In the genomic region with DNA sequence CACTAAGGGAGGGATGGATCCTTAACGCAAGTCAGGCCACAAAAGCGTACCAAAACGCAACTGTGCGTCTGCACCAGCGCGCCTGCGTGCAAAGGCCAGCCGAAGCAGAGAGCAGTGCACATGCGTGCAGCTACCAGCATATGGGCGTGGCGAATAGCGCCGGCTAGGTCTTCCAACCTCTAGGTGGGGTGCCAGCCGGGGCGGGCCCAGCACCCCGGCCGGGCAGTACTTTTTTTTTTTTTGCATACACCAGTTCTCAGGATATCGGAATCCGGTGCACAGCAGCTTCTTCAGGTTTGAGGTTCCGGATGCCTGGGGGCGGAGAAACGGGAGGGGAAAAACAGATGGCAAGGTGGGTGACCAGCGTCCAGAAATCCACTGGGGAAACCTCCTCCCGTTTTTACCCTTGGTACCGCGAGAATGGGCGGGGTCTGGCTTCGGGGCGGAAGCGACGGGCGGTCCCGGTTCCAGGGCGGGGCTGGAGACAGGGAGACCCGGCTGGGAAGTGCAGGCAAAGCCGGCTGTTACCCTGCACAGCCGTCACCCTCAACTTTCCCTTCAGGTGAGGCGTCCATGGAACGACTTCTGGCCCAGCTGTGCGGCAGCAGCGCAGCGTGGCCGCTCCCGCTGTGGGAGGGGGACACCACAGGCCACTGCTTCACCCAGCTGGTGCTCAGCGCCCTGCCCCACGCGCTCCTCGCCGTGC, we compare ENCODE assay signal across 1 cellular context.
TF ChIP-seq lines count a peak whose summit lies in the region.

A gene with protein sequence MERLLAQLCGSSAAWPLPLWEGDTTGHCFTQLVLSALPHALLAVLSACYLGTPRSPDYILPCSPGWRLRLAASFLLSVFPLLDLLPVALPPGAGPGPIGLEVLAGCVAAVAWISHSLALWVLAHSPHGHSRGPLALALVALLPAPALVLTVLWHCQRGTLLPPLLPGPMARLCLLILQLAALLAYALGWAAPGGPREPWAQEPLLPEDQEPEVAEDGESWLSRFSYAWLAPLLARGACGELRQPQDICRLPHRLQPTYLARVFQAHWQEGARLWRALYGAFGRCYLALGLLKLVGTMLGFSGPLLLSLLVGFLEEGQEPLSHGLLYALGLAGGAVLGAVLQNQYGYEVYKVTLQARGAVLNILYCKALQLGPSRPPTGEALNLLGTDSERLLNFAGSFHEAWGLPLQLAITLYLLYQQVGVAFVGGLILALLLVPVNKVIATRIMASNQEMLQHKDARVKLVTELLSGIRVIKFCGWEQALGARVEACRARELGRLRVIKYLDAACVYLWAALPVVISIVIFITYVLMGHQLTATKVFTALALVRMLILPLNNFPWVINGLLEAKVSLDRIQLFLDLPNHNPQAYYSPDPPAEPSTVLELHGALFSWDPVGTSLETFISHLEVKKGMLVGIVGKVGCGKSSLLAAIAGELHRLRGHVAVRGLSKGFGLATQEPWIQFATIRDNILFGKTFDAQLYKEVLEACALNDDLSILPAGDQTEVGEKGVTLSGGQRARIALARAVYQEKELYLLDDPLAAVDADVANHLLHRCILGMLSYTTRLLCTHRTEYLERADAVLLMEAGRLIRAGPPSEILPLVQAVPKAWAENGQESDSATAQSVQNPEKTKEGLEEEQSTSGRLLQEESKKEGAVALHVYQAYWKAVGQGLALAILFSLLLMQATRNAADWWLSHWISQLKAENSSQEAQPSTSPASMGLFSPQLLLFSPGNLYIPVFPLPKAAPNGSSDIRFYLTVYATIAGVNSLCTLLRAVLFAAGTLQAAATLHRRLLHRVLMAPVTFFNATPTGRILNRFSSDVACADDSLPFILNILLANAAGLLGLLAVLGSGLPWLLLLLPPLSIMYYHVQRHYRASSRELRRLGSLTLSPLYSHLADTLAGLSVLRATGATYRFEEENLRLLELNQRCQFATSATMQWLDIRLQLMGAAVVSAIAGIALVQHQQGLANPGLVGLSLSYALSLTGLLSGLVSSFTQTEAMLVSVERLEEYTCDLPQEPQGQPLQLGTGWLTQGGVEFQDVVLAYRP (N-terminal part only) (plus strand): TSS at position 136 of the 706 bp plus-strand sequence. CDS start 438 bp downstream, at position 574.

TF ChIP-seq in K562, 482 proteins besides CTCF, POLR2A, EP300 and RAD21 (continued from another document and continues in another):
- TF ChIP-seq NRF1 (conservative IDR thresholded peaks at IDR 0.05 in 1 of 2, IDR thresholded peaks at IDR 0.05 in 1 of 2) (peak; percentile 95 to 96), NFATC3 (IDR thresholded peaks at IDR 0.05) (no peak), ZNF23 (CRISPR knock-in tag; IDR thresholded peaks at IDR 0.05) (no peak), RBBP5 (IDR thresholded peaks at IDR 0.05; ENCODE audit: borderline replicate concordance, insufficient read depth, low read length, poor library complexity, severe bottlenecking) (peak; percentile 90), HDAC8 (tag; IDR thresholded peaks at IDR 0.05) (no peak), SUPT5H (IDR thresholded peaks at IDR 0.05) (peak; percentile 84), ZKSCAN3 (CRISPR knock-in tag; IDR thresholded peaks at IDR 0.05) (no peak), ARID1B (IDR thresholded peaks at IDR 0.05) (0 out of 2 replicates have a peak, but pooled peaks have one; percentile 13), TAF9B (IDR thresholded peaks at IDR 0.05; ENCODE audit: partially characterized antibody) (no peak), ZNF695 (CRISPR knock-in tag; IDR thresholded peaks at IDR 0.05) (no peak), ZNF408 (CRISPR knock-in tag; IDR thresholded peaks at IDR 0.05; ENCODE audit: low read depth) (no peak), NFXL1 (CRISPR knock-in tag; IDR thresholded peaks at IDR 0.05) (no peak), STAT5B (CRISPR knock-in tag; IDR thresholded peaks at IDR 0.05) (no peak), ZNF77 (CRISPR knock-in tag; IDR thresholded peaks at IDR 0.05) (no peak), MCM2 (IDR thresholded peaks at IDR 0.05; ENCODE audit: low read depth) (no peak), ZFP36 (IDR thresholded peaks at IDR 0.05; ENCODE audit: low read depth, low read length, partially characterized antibody) (peak; percentile 30), ETV6 (IDR thresholded peaks at IDR 0.05; ENCODE audit: borderline replicate concordance in 1 of 2, low read depth in 2 of 2, low read length in 1 of 2) (no peak), ETV6 (CRISPR knock-in tag; IDR thresholded peaks at IDR 0.05; ENCODE audit: borderline replicate concordance) (peak; percentile 25; the same call in 1 of the 2 replicates), KLF6 (CRISPR knock-in tag; IDR thresholded peaks at IDR 0.05; ENCODE audit: borderline replicate concordance) (no peak), ZNF780A (CRISPR knock-in tag; IDR thresholded peaks at IDR 0.05) (no peak), ZNF507 (tag; conservative IDR thresholded peaks at IDR 0.05) (no peak), IFI16 (CRISPR knock-in tag; IDR thresholded peaks at IDR 0.05) (no peak), POLR2H (tag; IDR thresholded peaks at IDR 0.05; ENCODE audit: low read depth) (peak; percentile 70), CBFB (CRISPR knock-in tag; IDR thresholded peaks at IDR 0.05) (peak; percentile 94), MYC (IDR thresholded peaks at IDR 0.05; ENCODE audit: low read depth, low read length) (peak; percentile 75), MYC (CRISPR knock-in tag; IDR thresholded peaks at IDR 0.05; ENCODE audit: borderline replicate concordance, low read depth) (peak; percentile 55; the same call in 1 of the 2 replicates), CCNT2 (IDR thresholded peaks at IDR 0.05; ENCODE audit: borderline replicate concordance, extremely low read depth, insufficient read length, low read depth, low read length) (peak; percentile 49)
- TF ChIP-seq, protein P1, sequence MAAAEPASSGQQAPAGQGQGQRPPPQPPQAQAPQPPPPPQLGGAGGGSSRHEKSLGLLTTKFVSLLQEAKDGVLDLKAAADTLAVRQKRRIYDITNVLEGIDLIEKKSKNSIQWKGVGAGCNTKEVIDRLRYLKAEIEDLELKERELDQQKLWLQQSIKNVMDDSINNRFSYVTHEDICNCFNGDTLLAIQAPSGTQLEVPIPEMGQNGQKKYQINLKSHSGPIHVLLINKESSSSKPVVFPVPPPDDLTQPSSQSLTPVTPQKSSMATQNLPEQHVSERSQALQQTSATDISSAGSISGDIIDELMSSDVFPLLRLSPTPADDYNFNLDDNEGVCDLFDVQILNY (CRISPR knock-in tag; IDR thresholded peaks at IDR 0.05), result no peak
- TF ChIP-seq, protein P2, sequence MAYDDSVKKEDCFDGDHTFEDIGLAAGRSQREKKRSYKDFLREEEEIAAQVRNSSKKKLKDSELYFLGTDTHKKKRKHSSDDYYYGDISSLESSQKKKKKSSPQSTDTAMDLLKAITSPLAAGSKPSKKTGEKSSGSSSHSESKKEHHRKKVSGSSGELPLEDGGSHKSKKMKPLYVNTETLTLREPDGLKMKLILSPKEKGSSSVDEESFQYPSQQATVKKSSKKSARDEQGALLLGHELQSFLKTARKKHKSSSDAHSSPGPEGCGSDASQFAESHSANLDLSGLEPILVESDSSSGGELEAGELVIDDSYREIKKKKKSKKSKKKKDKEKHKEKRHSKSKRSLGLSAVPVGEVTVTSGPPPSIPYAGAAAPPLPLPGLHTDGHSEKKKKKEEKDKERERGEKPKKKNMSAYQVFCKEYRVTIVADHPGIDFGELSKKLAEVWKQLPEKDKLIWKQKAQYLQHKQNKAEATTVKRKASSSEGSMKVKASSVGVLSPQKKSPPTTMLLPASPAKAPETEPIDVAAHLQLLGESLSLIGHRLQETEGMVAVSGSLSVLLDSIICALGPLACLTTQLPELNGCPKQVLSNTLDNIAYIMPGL (CRISPR knock-in tag; IDR thresholded peaks at IDR 0.05), result peak; percentile 67; the same call in 1 of the 2 replicates
- TF ChIP-seq, protein P3, sequence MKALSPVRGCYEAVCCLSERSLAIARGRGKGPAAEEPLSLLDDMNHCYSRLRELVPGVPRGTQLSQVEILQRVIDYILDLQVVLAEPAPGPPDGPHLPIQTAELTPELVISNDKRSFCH (CRISPR knock-in tag; IDR thresholded peaks at IDR 0.05), result no peak
- TF ChIP-seq, protein P3 (tag; IDR thresholded peaks at IDR 0.05), result no peak
- TF ChIP-seq, protein P4, sequence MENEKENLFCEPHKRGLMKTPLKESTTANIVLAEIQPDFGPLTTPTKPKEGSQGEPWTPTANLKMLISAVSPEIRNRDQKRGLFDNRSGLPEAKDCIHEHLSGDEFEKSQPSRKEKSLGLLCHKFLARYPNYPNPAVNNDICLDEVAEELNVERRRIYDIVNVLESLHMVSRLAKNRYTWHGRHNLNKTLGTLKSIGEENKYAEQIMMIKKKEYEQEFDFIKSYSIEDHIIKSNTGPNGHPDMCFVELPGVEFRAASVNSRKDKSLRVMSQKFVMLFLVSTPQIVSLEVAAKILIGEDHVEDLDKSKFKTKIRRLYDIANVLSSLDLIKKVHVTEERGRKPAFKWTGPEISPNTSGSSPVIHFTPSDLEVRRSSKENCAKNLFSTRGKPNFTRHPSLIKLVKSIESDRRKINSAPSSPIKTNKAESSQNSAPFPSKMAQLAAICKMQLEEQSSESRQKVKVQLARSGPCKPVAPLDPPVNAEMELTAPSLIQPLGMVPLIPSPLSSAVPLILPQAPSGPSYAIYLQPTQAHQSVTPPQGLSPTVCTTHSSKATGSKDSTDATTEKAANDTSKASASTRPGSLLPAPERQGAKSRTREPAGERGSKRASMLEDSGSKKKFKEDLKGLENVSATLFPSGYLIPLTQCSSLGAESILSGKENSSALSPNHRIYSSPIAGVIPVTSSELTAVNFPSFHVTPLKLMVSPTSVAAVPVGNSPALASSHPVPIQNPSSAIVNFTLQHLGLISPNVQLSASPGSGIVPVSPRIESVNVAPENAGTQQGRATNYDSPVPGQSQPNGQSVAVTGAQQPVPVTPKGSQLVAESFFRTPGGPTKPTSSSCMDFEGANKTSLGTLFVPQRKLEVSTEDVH (IDR thresholded peaks at IDR 0.05; ENCODE audit: low read depth, partially characterized antibody), result no peak
- TF ChIP-seq, protein P5, sequence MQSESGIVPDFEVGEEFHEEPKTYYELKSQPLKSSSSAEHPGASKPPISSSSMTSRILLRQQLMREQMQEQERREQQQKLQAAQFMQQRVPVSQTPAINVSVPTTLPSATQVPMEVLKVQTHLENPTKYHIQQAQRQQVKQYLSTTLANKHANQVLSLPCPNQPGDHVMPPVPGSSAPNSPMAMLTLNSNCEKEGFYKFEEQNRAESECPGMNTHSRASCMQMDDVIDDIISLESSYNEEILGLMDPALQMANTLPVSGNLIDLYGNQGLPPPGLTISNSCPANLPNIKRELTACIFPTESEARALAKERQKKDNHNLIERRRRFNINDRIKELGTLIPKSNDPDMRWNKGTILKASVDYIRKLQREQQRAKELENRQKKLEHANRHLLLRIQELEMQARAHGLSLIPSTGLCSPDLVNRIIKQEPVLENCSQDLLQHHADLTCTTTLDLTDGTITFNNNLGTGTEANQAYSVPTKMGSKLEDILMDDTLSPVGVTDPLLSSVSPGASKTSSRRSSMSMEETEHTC (IDR thresholded peaks at IDR 0.05), result no peak
- TF ChIP-seq, protein P6, sequence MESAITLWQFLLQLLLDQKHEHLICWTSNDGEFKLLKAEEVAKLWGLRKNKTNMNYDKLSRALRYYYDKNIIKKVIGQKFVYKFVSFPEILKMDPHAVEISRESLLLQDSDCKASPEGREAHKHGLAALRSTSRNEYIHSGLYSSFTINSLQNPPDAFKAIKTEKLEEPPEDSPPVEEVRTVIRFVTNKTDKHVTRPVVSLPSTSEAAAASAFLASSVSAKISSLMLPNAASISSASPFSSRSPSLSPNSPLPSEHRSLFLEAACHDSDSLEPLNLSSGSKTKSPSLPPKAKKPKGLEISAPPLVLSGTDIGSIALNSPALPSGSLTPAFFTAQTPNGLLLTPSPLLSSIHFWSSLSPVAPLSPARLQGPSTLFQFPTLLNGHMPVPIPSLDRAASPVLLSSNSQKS (CRISPR knock-in tag; IDR thresholded peaks at IDR 0.05), result no peak
- TF ChIP-seq, protein P7, sequence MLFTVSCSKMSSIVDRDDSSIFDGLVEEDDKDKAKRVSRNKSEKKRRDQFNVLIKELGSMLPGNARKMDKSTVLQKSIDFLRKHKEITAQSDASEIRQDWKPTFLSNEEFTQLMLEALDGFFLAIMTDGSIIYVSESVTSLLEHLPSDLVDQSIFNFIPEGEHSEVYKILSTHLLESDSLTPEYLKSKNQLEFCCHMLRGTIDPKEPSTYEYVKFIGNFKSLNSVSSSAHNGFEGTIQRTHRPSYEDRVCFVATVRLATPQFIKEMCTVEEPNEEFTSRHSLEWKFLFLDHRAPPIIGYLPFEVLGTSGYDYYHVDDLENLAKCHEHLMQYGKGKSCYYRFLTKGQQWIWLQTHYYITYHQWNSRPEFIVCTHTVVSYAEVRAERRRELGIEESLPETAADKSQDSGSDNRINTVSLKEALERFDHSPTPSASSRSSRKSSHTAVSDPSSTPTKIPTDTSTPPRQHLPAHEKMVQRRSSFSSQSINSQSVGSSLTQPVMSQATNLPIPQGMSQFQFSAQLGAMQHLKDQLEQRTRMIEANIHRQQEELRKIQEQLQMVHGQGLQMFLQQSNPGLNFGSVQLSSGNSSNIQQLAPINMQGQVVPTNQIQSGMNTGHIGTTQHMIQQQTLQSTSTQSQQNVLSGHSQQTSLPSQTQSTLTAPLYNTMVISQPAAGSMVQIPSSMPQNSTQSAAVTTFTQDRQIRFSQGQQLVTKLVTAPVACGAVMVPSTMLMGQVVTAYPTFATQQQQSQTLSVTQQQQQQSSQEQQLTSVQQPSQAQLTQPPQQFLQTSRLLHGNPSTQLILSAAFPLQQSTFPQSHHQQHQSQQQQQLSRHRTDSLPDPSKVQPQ (CRISPR knock-in tag; IDR thresholded peaks at IDR 0.05; ENCODE audit: borderline replicate concordance), result no peak
- TF ChIP-seq, protein P8, sequence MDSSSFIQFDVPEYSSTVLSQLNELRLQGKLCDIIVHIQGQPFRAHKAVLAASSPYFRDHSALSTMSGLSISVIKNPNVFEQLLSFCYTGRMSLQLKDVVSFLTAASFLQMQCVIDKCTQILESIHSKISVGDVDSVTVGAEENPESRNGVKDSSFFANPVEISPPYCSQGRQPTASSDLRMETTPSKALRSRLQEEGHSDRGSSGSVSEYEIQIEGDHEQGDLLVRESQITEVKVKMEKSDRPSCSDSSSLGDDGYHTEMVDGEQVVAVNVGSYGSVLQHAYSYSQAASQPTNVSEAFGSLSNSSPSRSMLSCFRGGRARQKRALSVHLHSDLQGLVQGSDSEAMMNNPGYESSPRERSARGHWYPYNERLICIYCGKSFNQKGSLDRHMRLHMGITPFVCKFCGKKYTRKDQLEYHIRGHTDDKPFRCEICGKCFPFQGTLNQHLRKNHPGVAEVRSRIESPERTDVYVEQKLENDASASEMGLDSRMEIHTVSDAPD (CRISPR knock-in tag; IDR thresholded peaks at IDR 0.05), result no peak
- TF ChIP-seq, protein P9, sequence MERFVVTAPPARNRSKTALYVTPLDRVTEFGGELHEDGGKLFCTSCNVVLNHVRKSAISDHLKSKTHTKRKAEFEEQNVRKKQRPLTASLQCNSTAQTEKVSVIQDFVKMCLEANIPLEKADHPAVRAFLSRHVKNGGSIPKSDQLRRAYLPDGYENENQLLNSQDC (CRISPR knock-in tag; IDR thresholded peaks at IDR 0.05), result no peak
